In genomic region chr14:74891870-74892269, GRCh38 we compare ENCODE assay signal across 23 cellular contexts. TPM values are rescaled to one million over a fixed set of nuclear protein-coding genes. Genes with fewer than 3 reads are reported as not detected.
DNase-seq lines count a peak whose midpoint lies in the region; ATAC-seq, FAIRE-seq and TF ChIP-seq lines count a peak whose summit lies in the region.
"Had no signal": no experiment of that assay in that cellular context is flagged by ENCODE, and none has a peak within 500 bp of the region (broad histone marks: within the 10 kb centered on the region; RNA-seq: fewer than 3 reads in every experiment).

No MANE protein-coding gene starts in this region.

- 72% methylated on average over 6 of the region's 6 CpGs for WGBS in A549 (ENCODE audit: missing lambda C conversion rate)

- TF ChIP-seq POLR2A in A549 (IDR thresholded peaks at IDR 0.05; ENCODE audit: low read length): no peak

- H3K36me3 ChIP-seq in bronchial epithelial cell (ENCODE audit: control insufficient read depth, insufficient read depth, low read length): peaks cover 29% of the 10 kb centered on the region
- peaks cover 99% of the 10 kb centered on the region for H3K36me3 ChIP-seq in lower lobe of right lung

- DNase-seq in A549 (ENCODE audit: low read depth in 1 of 2, low spot score in 1 of 2): no peak
- no peak for DNase-seq in HTR-8/SVneo (ENCODE audit: insufficient read length, low spot score)
- peak; percentile 46 for DNase-seq in bronchial epithelial cell (ENCODE audit: low read depth)
- DNase-seq in lower lobe of right lung: no peak
- DNase-seq in dermis blood vessel endothelial cell: no peak
- DNase-seq in occipital lobe (lab: John Stamatoyannopoulos, UW): no peak
- DNase-seq: activated CD4-positive, CD25-positive, alpha-beta regulatory T cell; activated CD8-positive, alpha-beta memory T cell treated with anti-CD3 and anti-CD28 coated beads for 24 hours; cerebellar nuclear complex; endodermal cell; foreskin melanocyte; Karpas-422; left cardiac atrium; mucosa of descending colon; NCI-H1417 treated with DMSO at 0.1 percent for 48 hours; NCI-H526 treated with DMSO at 0.1 percent for 48 hours; PC-3; stimulated activated CD4-positive, alpha-beta T cell treated with anti-CD3 and anti-CD28 coated beads, Interleukin-15, amount 100 ng/mL, for 24 hours; stimulated activated naive CD4-positive, alpha-beta T cell; trophoblast cell had no signal

- H3K27ac ChIP-seq in A549: no peak overlapping the region
- H3K27ac ChIP-seq in lower lobe of right lung: no peak overlapping the region

- TF ChIP-seq EP300 in A549 (IDR thresholded peaks at IDR 0.05): no peak

- H3K4me3 ChIP-seq in A549: no peak overlapping the region
- no peak overlapping the region for H3K4me3 ChIP-seq in bronchial epithelial cell (ENCODE audit: low read depth, low read length)
- no peak overlapping the region for H3K4me3 ChIP-seq in lower lobe of right lung
- H3K4me3 ChIP-seq: mucosa of descending colon had no signal

- ATAC-seq in A549: no peak
- ATAC-seq in lower lobe of right lung: peak; percentile 66 to 83
- no peak for ATAC-seq in GM21529 (IDR thresholded peaks at IDR 0.05; ENCODE audit: unreplicated experiment)
- no peak for ATAC-seq in GM19324 (IDR thresholded peaks at IDR 0.05; ENCODE audit: low FRiP score, unreplicated experiment)
- ATAC-seq: mucosa of descending colon, PC-3 had no signal

- intact Hi-C loops in lower lobe of right lung (cut with DNase I): no loop called here

- peaks cover 21% of the 10 kb centered on the region for H3K4me1 ChIP-seq in A549
- H3K4me1 ChIP-seq in lower lobe of right lung: peaks cover 31% of the 10 kb centered on the region

- CTCF ChIA-PET in A549 (lab: Yijun Ruan, JAX): interaction anchor here (1.1 to 15.6 kb wide), 5 partner anchors 16 to 197 kb away, joined by 3 to 173 read pairs (median 8); no protein-coding TSS in a partner anchor

- FAIRE-seq in A549 (lab: Jason Lieb, UNC) (no peak), HTR-8/SVneo (lab: Jason Lieb, UNC) (peak; percentile 33), bronchial epithelial cell (lab: Jason Lieb, UNC) (no peak)

- POLR2A ChIA-PET in A549 (lab: Yijun Ruan, JAX): no interaction called here

- TF ChIP-seq CTCF in A549 (IDR thresholded peaks at IDR 0.05) (no peak), bronchial epithelial cell (IDR thresholded peaks at IDR 0.05; ENCODE audit: insufficient read depth, low read length, severe bottlenecking) (no peak), lower lobe of right lung (IDR thresholded peaks at IDR 0.05) (no peak)

- TF ChIP-seq RAD21 in A549 (conservative IDR thresholded peaks at IDR 0.05 in 1 of 2, IDR thresholded peaks at IDR 0.05 in 1 of 2): no peak

- H3K9me3 ChIP-seq in A549: no peaks in the 10 kb centered on the region
- H3K9me3 ChIP-seq in lower lobe of right lung: no peaks in the 10 kb centered on the region
- H3K9me3 ChIP-seq: mucosa of descending colon had no signal

- H3K27me3 ChIP-seq in bronchial epithelial cell (ENCODE audit: control insufficient read depth, insufficient read depth, low read length) (no peaks in the 10 kb centered on the region), lower lobe of right lung (ENCODE audit: low read depth) (no peaks in the 10 kb centered on the region)

- no peak overlapping the region for H3K4me2 ChIP-seq in A549

TF ChIP-seq in A549, 52 proteins besides CTCF, POLR2A, EP300 and RAD21:
- TF ChIP-seq HOXB5 (CRISPR knock-in tag; IDR thresholded peaks at IDR 0.05): no peak
- no peak for TF ChIP-seq NFE2L2 (conservative IDR thresholded peaks at IDR 0.05; ENCODE audit: low read length)
- no peak for TF ChIP-seq CEBPB (IDR thresholded peaks at IDR 0.05)
- no peak for TF ChIP-seq GATA3 (IDR thresholded peaks at IDR 0.05; ENCODE audit: borderline replicate concordance)
- no peak for TF ChIP-seq RCOR1 (IDR thresholded peaks at IDR 0.05; ENCODE audit: low read depth, low read length)
- TF ChIP-seq HEYL (CRISPR knock-in tag; IDR thresholded peaks at IDR 0.05): no peak
- no peak for TF ChIP-seq ATOH8 (CRISPR knock-in tag; IDR thresholded peaks at IDR 0.05; ENCODE audit: low read depth)
- TF ChIP-seq FOSL2 (IDR thresholded peaks at IDR 0.05): no peak
- peak; percentile 47 for TF ChIP-seq FOSL2 (CRISPR knock-in tag; IDR thresholded peaks at IDR 0.05)
- no peak for TF ChIP-seq CHD2 (IDR thresholded peaks at IDR 0.05; ENCODE audit: low read length, partially characterized antibody)

RNA-seq across cellular contexts. Expression of gene DLST, which starts 10.2 kb away (rescaled TPM):
- polyA plus RNA-seq in A549 (2011; rRNA removed) (129 and 137 TPM in 2 replicates), A549 (2017; fragmentation: RNase III; extraction: RNeasy Plus Mini Kit Qiagen cat#74134 plus additional on column Dnase treatment) (102 to 113 TPM (median 102 TPM) in 3 replicates)
- 108 and 114 TPM in 2 replicates for polyA plus RNA-seq in A549 (2012; cell fraction: cytosol; rRNA removed)
- 120 and 141 TPM in 2 replicates for polyA plus RNA-seq in A549 (2012; cell fraction: nucleus; rRNA removed)
- polyA minus RNA-seq in A549 (2011; rRNA and poly(A)+ RNA removed): 103 and 107 TPM in 2 replicates
- total RNA-seq in bronchial epithelial cell (48.2 and 58.5 TPM in 2 replicates), lower lobe of right lung (82.7 TPM), dermis blood vessel endothelial cell (58.0 and 91.4 TPM in 2 replicates), occipital lobe (35.6 TPM)

RNA-seq across cellular contexts. Expression of gene PROX2, which starts 15.9 kb away (rescaled TPM):
- not detected in 2 replicates for polyA plus RNA-seq in A549 (2011; rRNA removed)
- not detected in 2 replicates for polyA plus RNA-seq in A549 (2012; cell fraction: cytosol; rRNA removed)
- polyA plus RNA-seq in A549 (2012; cell fraction: nucleus; rRNA removed): not detected in 2 replicates
- polyA plus RNA-seq in A549 (2017; fragmentation: RNase III; extraction: RNeasy Plus Mini Kit Qiagen cat#74134 plus additional on column Dnase treatment): not detected in 3 replicates
- polyA minus RNA-seq in A549 (2011; rRNA and poly(A)+ RNA removed): not detected in 2 replicates
- not detected in 2 replicates for total RNA-seq in bronchial epithelial cell
- 0.12 TPM for total RNA-seq in lower lobe of right lung
- total RNA-seq in dermis blood vessel endothelial cell: not detected in 2 replicates
- total RNA-seq in occipital lobe: not detected
- total RNA-seq: endodermal cell, left cardiac atrium, PC-3 had no signal
- polyA plus RNA-seq: adipose tissue had no signal

RNA-seq across cellular contexts. Expression of gene RPS6KL1, which starts 31.2 kb away (rescaled TPM):
- polyA plus RNA-seq in A549 (2011; rRNA removed): 0.32 and 0.40 TPM in 2 replicates
- 1.1 and 1.2 TPM in 2 replicates for polyA plus RNA-seq in A549 (2012; cell fraction: cytosol; rRNA removed)
- 3.5 and 5.8 TPM in 2 replicates for polyA plus RNA-seq in A549 (2012; cell fraction: nucleus; rRNA removed)
- polyA plus RNA-seq in A549 (2017; fragmentation: RNase III; extraction: RNeasy Plus Mini Kit Qiagen cat#74134 plus additional on column Dnase treatment): 0.71 to 1.2 TPM (median 0.99 TPM) in 3 replicates
- polyA minus RNA-seq in A549 (2011; rRNA and poly(A)+ RNA removed): 0.62 and 1.6 TPM in 2 replicates
- total RNA-seq in bronchial epithelial cell: 1.5 and 6.1 TPM in 2 replicates
- 2.0 TPM for total RNA-seq in lower lobe of right lung
- total RNA-seq in dermis blood vessel endothelial cell: 10.4 and 12.4 TPM in 2 replicates
- 26.5 TPM for total RNA-seq in occipital lobe

Comparison
In these comparisons a context has a peak if more than half of its experiments do, and no peak if none do; other contexts are left out.
1. ATAC-seq: peak in lower lobe of right lung (2 of 2); none in A549 (0 of 2), GM21529 (single experiment) and GM19324 (single experiment).